ENCODE assay signal across 26 cellular contexts in the genomic region with DNA sequence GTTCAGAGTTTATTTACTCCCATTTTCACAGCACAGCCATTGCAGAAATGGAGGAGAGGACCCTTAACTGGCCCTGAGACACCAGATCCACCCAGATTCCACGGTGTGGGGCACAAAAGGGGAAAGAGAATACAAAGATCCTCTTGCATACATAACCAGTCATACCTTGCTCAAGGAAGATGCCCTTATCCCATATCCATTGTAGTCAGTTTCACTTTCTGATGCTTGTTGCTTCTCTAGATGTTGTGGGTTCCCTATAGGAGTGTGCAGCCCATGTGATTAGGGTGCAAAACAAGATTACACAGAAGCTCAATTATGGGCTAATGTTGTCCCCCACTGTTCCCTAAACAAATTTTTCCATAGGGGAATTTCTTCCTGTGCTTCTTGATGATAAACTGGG.
DNase-seq lines count a peak whose midpoint lies in the region; ATAC-seq and TF ChIP-seq lines count a peak whose summit lies in the region.
"Had no signal": no experiment of that assay in that cellular context is flagged by ENCODE, and none has a peak within 500 bp of the region (broad histone marks: within the 10 kb centered on the region; RNA-seq: fewer than 3 reads in every experiment).

No MANE protein-coding gene starts in this region.

- H3K9ac ChIP-seq in DND-41 (ENCODE audit: low read depth, low read length) (no peak overlapping the region), fibroblast of lung (ENCODE audit: insufficient read depth, low read length) (no peak overlapping the region), colonic mucosa (ENCODE audit: low read depth in 2 of 2, low read length in 2 of 2) (no peak overlapping the region)
- H3K9ac ChIP-seq: KMS-11 had no signal

- DNase-seq in DND-41 (no peak), ELR (ENCODE audit: low read depth) (peak; percentile 4), OCI-M1 (lab: John Stamatoyannopoulos, UW) (peak; percentile 57), fibroblast of lung (ENCODE audit: low read depth in 2 of 2) (no peak), colonic mucosa (no peak)
- DNase-seq: BE2C; CD8-positive, alpha-beta memory T cell; DMS 273 treated with DMSO at 0.1 percent for 48 hours; DMS79; GOT3; HCEC 1CT; NCI-H1105; NCI-H1436 treated with DMSO at 0.1 percent for 48 hours; NCI-H187 treated with DMSO at 0.1 percent for 48 hours; NCI-H2171 treated with DMSO at 0.1 percent for 48 hours; NCI-H345; NCI-H510A treated with DMSO at 0.1 percent for 48 hours; NK-92 treated with Interleukin-12 subunit alpha and Interleukin-12 subunit beta, amount 100 ng/mL, for 24 hours; Peyer's patch; SIG-M5; T-helper 17 cell had no signal

- H3K4me2 ChIP-seq in DND-41 (ENCODE audit: insufficient read depth, low read length) (no peak overlapping the region), fibroblast of lung (ENCODE audit: extremely low read depth, insufficient read depth, low read length) (no peak overlapping the region)
- H3K4me2 ChIP-seq: KMS-11 had no signal

- H4K20me1 ChIP-seq in DND-41 (ENCODE audit: insufficient read depth, low read length) = no peaks in the 10 kb centered on the region
- no peaks in the 10 kb centered on the region for H4K20me1 ChIP-seq in fibroblast of lung (ENCODE audit: control insufficient read depth, extremely low read depth, insufficient read depth, low read length)

- ATAC-seq in DND-41 (ENCODE audit: insufficient read depth, low read depth) = peak; percentile 56; the same call in 2 of the 3 replicates
- no peak for ATAC-seq in HG03045 (IDR thresholded peaks at IDR 0.05; ENCODE audit: unreplicated experiment)
- ATAC-seq in GM21526 (IDR thresholded peaks at IDR 0.05; ENCODE audit: low FRiP score, unreplicated experiment) = no peak
- ATAC-seq: T-helper 17 cell had no signal

- no peaks in the 10 kb centered on the region for H3K36me3 ChIP-seq in DND-41 (ENCODE audit: insufficient read depth, low read length)
- H3K36me3 ChIP-seq in fibroblast of lung (ENCODE audit: control insufficient read depth, insufficient read depth, low read length) = no peaks in the 10 kb centered on the region
- H3K36me3 ChIP-seq in colonic mucosa = no peaks in the 10 kb centered on the region
- H3K36me3 ChIP-seq: BE2C, Peyer's patch had no signal

- H3K9me3 ChIP-seq in DND-41 (ENCODE audit: insufficient read depth, low read length, severe bottlenecking) (no peaks in the 10 kb centered on the region), fibroblast of lung (ENCODE audit: control insufficient read depth, insufficient read depth, low read depth, low read length) (no peaks in the 10 kb centered on the region), colonic mucosa (no peaks in the 10 kb centered on the region)
- H3K9me3 ChIP-seq: BE2C, Peyer's patch had no signal

- TF ChIP-seq CTCF in DND-41 (IDR thresholded peaks at IDR 0.05; ENCODE audit: borderline replicate concordance, extremely low read depth, low read length, poor library complexity, severe bottlenecking) (no peak), fibroblast of lung (conservative IDR thresholded peaks at IDR 0.05 in 1 of 2, IDR thresholded peaks at IDR 0.05 in 1 of 2; ENCODE audit: low read depth in 1 of 2, low read length in 2 of 2) (no peak), colonic mucosa (IDR thresholded peaks at IDR 0.05) (no peak)

- no peak overlapping the region for H3K4me3 ChIP-seq in DND-41 (ENCODE audit: low read depth in 1 of 2, low read length in 2 of 2)
- no peak overlapping the region for H3K4me3 ChIP-seq in fibroblast of lung (replicated peaks in 1 of 4; ENCODE audit: control extremely low read depth in 1 of 4, insufficient read depth in 1 of 4, low read depth in 3 of 4, low read length in 4 of 4)
- no peak overlapping the region for H3K4me3 ChIP-seq in colonic mucosa
- H3K4me3 ChIP-seq: Peyer's patch, SK-N-MC had no signal

- H3K79me2 ChIP-seq in DND-41 (ENCODE audit: insufficient read depth, low read length) (no peaks in the 10 kb centered on the region), fibroblast of lung (ENCODE audit: control insufficient read depth, insufficient read depth, low read length) (no peaks in the 10 kb centered on the region)

- H3K27me3 ChIP-seq in DND-41 (ENCODE audit: insufficient read depth, low read length, poor library complexity) = no peaks in the 10 kb centered on the region
- no peaks in the 10 kb centered on the region for H3K27me3 ChIP-seq in fibroblast of lung (ENCODE audit: control insufficient read depth, insufficient read depth, low read length)
- H3K27me3 ChIP-seq in colonic mucosa = no peaks in the 10 kb centered on the region
- H3K27me3 ChIP-seq: BE2C, Peyer's patch had no signal

- H2AFZ ChIP-seq in DND-41 (ENCODE audit: low read depth, low read length) = peak overlapping the region; percentile 56; the same call in 1 of the 2 replicates
- H2AFZ ChIP-seq in fibroblast of lung (ENCODE audit: low read length) = peak overlapping the region; percentile 33

- intact Hi-C loops in colonic mucosa (cut with DNase I) = no loop called here

- no peak overlapping the region for H3K27ac ChIP-seq in DND-41 (ENCODE audit: low read length)
- no peak overlapping the region for H3K27ac ChIP-seq in fibroblast of lung (ENCODE audit: insufficient read depth, low read length)
- H3K27ac ChIP-seq in colonic mucosa = no peak overlapping the region
- H3K27ac ChIP-seq: HL-60, KMS-11, Peyer's patch, SK-N-MC had no signal

- H3K4me1 ChIP-seq in DND-41 (ENCODE audit: insufficient read depth, low read length) (no peaks in the 10 kb centered on the region; the same call in 1 of the 2 replicates), fibroblast of lung (ENCODE audit: control insufficient read depth, extremely low read depth, insufficient read depth, low read length) (no peaks in the 10 kb centered on the region), colonic mucosa (no peaks in the 10 kb centered on the region)
- H3K4me1 ChIP-seq: BE2C, Peyer's patch had no signal

Comparison
In these comparisons a context has a peak if more than half of its experiments do, and no peak if none do; other contexts are left out.
1. DNase-seq: peak in ELR (single experiment) and OCI-M1 (single experiment); none in DND-41 (single experiment), fibroblast of lung (0 of 2) and colonic mucosa (single experiment).